33 cellular contexts compared by ENCODE assay signal in genomic region chr1:203302461-203302860, GRCh38. TPM values are rescaled to one million over a fixed set of nuclear protein-coding genes. Genes with fewer than 3 reads are reported as not detected.
DNase-seq lines count a peak whose midpoint lies in the region; ATAC-seq and TF ChIP-seq lines count a peak whose summit lies in the region.
"Had no signal": no experiment of that assay in that cellular context is flagged by ENCODE, and none has a peak within 500 bp of the region (broad histone marks: within the 10 kb centered on the region; RNA-seq: fewer than 3 reads in every experiment).

No MANE protein-coding gene starts in this region.

- peak overlapping the region; percentile 98 for H3K27ac Mint-ChIP-seq in CD4-positive, alpha-beta T cell
- peak overlapping the region; percentile 96 for H3K27ac Mint-ChIP-seq in dendritic cell treated with granulocyte-macrophage colony-stimulating factor and Interleukin-4, amounts not matched to agents 40 ng/mL and 50 ng/mL, for 4 days
- H3K27ac Mint-ChIP-seq in stimulated activated effector memory CD8-positive, alpha-beta T cell treated with anti-CD3 and anti-CD28 coated beads, Interleukin-12 subunit alpha, Interleukin-12 subunit beta, amount 100 ng/mL, for 72 hours, result no peak overlapping the region
- H3K27ac Mint-ChIP-seq: activated CD8-positive, alpha-beta T cell treated with anti-CD3 and anti-CD28 coated beads, Interleukin-2, amount 10 ng/mL, durations not matched to agents 7 days and 5 days had no signal

- H3K9me3 Mint-ChIP-seq in CD4-positive, alpha-beta T cell, result no peaks in the 10 kb centered on the region
- H3K9me3 Mint-ChIP-seq in dendritic cell treated with granulocyte-macrophage colony-stimulating factor and Interleukin-4, amounts not matched to agents 40 ng/mL and 50 ng/mL, for 4 days, result no peaks in the 10 kb centered on the region
- no peaks in the 10 kb centered on the region for H3K9me3 Mint-ChIP-seq in stimulated activated effector memory CD8-positive, alpha-beta T cell treated with anti-CD3 and anti-CD28 coated beads, Interleukin-12 subunit alpha, Interleukin-12 subunit beta, amount 100 ng/mL, for 72 hours

- H2AFZ ChIP-seq in MM.1S (ENCODE audit: low read length), result no peak overlapping the region

- CTCF ChIA-PET in CD4-positive, alpha-beta T cell (lab: Charles Lee), result interaction anchor here (0.7 to 1.3 kb wide), 2 partner anchors 37 to 303 kb away, joined by 3 read pairs; no protein-coding TSS in a partner anchor

- peaks cover 65% of the 10 kb centered on the region for H3K4me1 ChIP-seq in MM.1S (ENCODE audit: low read length)

- ATAC-seq in CD4-positive, alpha-beta T cell (ENCODE audit: poor library complexity), result no peak
- no peak for ATAC-seq in stimulated activated effector memory CD8-positive, alpha-beta T cell treated with anti-CD3 and anti-CD28 coated beads, Interleukin-12 subunit alpha, Interleukin-12 subunit beta, amount 100 ng/mL, for 72 hours
- ATAC-seq in HG03521 (IDR thresholded peaks at IDR 0.05; ENCODE audit: unreplicated experiment), result no peak
- ATAC-seq: activated CD8-positive, alpha-beta T cell treated with anti-CD3 and anti-CD28 coated beads, Interleukin-2, amount 10 ng/mL, durations not matched to agents 7 days and 5 days; heart right ventricle; naive thymus-derived CD8-positive, alpha-beta T cell; SK-N-SH treated with all-trans-retinoic acid at 6 μM for 48 hours; stimulated activated naive CD8-positive, alpha-beta T cell treated with anti-CD3 and anti-CD28 coated beads, Interleukin-15, Interleukin-2, amounts not matched to agents 100 U/mL and 50 U/mL, for 24 hours had no signal

- no peaks in the 10 kb centered on the region for H3K27me3 Mint-ChIP-seq in CD4-positive, alpha-beta T cell
- no peaks in the 10 kb centered on the region for H3K27me3 Mint-ChIP-seq in dendritic cell treated with granulocyte-macrophage colony-stimulating factor and Interleukin-4, amounts not matched to agents 40 ng/mL and 50 ng/mL, for 4 days
- H3K27me3 Mint-ChIP-seq: naive thymus-derived CD8-positive, alpha-beta T cell had no signal

- no peak overlapping the region for H3K4me3 Mint-ChIP-seq in CD4-positive, alpha-beta T cell
- H3K4me3 Mint-ChIP-seq in dendritic cell treated with granulocyte-macrophage colony-stimulating factor and Interleukin-4, amounts not matched to agents 40 ng/mL and 50 ng/mL, for 4 days, result no peak overlapping the region
- H3K4me3 Mint-ChIP-seq in stimulated activated effector memory CD8-positive, alpha-beta T cell treated with anti-CD3 and anti-CD28 coated beads, Interleukin-12 subunit alpha, Interleukin-12 subunit beta, amount 100 ng/mL, for 72 hours, result no peak overlapping the region
- H3K4me3 Mint-ChIP-seq: activated CD8-positive, alpha-beta T cell treated with anti-CD3 and anti-CD28 coated beads, Interleukin-2, amount 10 ng/mL, durations not matched to agents 7 days and 5 days had no signal

- peaks cover 19% of the 10 kb centered on the region for H4K20me1 ChIP-seq in MM.1S (ENCODE audit: insufficient read depth, low read length)

- peaks cover 24% of the 10 kb centered on the region for H3K36me3 Mint-ChIP-seq in CD4-positive, alpha-beta T cell (ENCODE audit: low read depth)
- peaks cover 23% of the 10 kb centered on the region for H3K36me3 Mint-ChIP-seq in dendritic cell treated with granulocyte-macrophage colony-stimulating factor and Interleukin-4, amounts not matched to agents 40 ng/mL and 50 ng/mL, for 4 days (ENCODE audit: low read depth)
- H3K36me3 Mint-ChIP-seq in stimulated activated effector memory CD8-positive, alpha-beta T cell treated with anti-CD3 and anti-CD28 coated beads, Interleukin-12 subunit alpha, Interleukin-12 subunit beta, amount 100 ng/mL, for 72 hours, result peaks cover 41% of the 10 kb centered on the region

- no peaks in the 10 kb centered on the region for H3K9me2 ChIP-seq in MM.1S (replicated peaks; ENCODE audit: insufficient read depth, low read length)

- H3K4me3 ChIP-seq in MM.1S (ENCODE audit: low read length), result no peak overlapping the region
- H3K4me3 ChIP-seq: dorsolateral prefrontal cortex, heart right ventricle, ovary, thoracic aorta had no signal

- H3K27ac ChIP-seq in CD4-positive, alpha-beta T cell (ENCODE audit: low read depth, low read length), result no peak overlapping the region
- peak overlapping the region; percentile 14; the same call in 1 of the 2 replicates for H3K27ac ChIP-seq in MM.1S (ENCODE audit: low read length)
- H3K27ac ChIP-seq: brain microvascular endothelial cell, heart right ventricle, ovary, thoracic aorta, VCaP had no signal

- H3F3A ChIP-seq in MM.1S (ENCODE audit: insufficient read depth, low read length), result peaks cover 74% of the 10 kb centered on the region

- H3K4me1 Mint-ChIP-seq in CD4-positive, alpha-beta T cell (ENCODE audit: low read depth), result peaks cover 65% of the 10 kb centered on the region
- peaks cover 42% of the 10 kb centered on the region for H3K4me1 Mint-ChIP-seq in dendritic cell treated with granulocyte-macrophage colony-stimulating factor and Interleukin-4, amounts not matched to agents 40 ng/mL and 50 ng/mL, for 4 days (ENCODE audit: low read depth)
- H3K4me1 Mint-ChIP-seq in stimulated activated effector memory CD8-positive, alpha-beta T cell treated with anti-CD3 and anti-CD28 coated beads, Interleukin-12 subunit alpha, Interleukin-12 subunit beta, amount 100 ng/mL, for 72 hours, result peaks cover 58% of the 10 kb centered on the region

- H3K27me3 ChIP-seq in CD4-positive, alpha-beta T cell (ENCODE audit: control insufficient read depth, insufficient read depth, low read length), result no peaks in the 10 kb centered on the region
- no peaks in the 10 kb centered on the region for H3K27me3 ChIP-seq in MM.1S (replicated peaks; ENCODE audit: insufficient read depth, low read length)
- H3K27me3 ChIP-seq: dorsolateral prefrontal cortex, heart right ventricle, ovary had no signal

- no peak overlapping the region for H3K9ac ChIP-seq in MM.1S (ENCODE audit: low read length)

- DNase-seq in CD4-positive, alpha-beta T cell, result no peak
- DNase-seq in MM.1S, result no peak
- DNase-seq in posterior vena cava (ENCODE audit: low spot score), result peak; percentile 68
- no peak for DNase-seq in CD1c-positive myeloid dendritic cell (ENCODE audit: extremely low spot score)
- DNase-seq in pons (ENCODE audit: low spot score), result no peak
- no peak for DNase-seq in stimulated activated effector memory CD8-positive, alpha-beta T cell treated with anti-CD3 and anti-CD28 coated beads, Interleukin-12 subunit alpha, Interleukin-12 subunit beta, amount 100 ng/mL, for 72 hours (ENCODE audit: low spot score in 2 of 2)
- DNase-seq: activated CD4-positive, alpha-beta T cell treated with anti-CD3 and anti-CD28 coated beads for 4 hours; activated CD8-positive, alpha-beta T cell treated with anti-CD3 and anti-CD28 coated beads, Interleukin-2, amount 10 ng/mL, durations not matched to agents 7 days and 5 days; activated naive CD4-positive, alpha-beta T cell treated with anti-CD3 and anti-CD28 coated beads, Interleukin-2, amount 50 U/mL, for 16 hours; AML-193; amygdala; brain microvascular endothelial cell; COR-L47; foreskin melanocyte; GF-D8; heart right ventricle; midbrain; NCI-H1092; NCI-H187; NCI-H2171; NCI-H510A; OCI-M1; retina; Right ventricle myocardium superior; stimulated activated naive CD8-positive, alpha-beta T cell treated with anti-CD3 and anti-CD28 coated beads, Interleukin-15, Interleukin-2, amounts not matched to agents 100 U/mL and 50 U/mL, for 24 hours had no signal

- H3K79me2 ChIP-seq in MM.1S (ENCODE audit: low read length), result peaks cover 49% of the 10 kb centered on the region

- H3K9me3 ChIP-seq in CD4-positive, alpha-beta T cell (ENCODE audit: control insufficient read depth, low read length), result no peaks in the 10 kb centered on the region
- no peaks in the 10 kb centered on the region for H3K9me3 ChIP-seq in MM.1S (replicated peaks; ENCODE audit: insufficient read depth, low read length)
- H3K9me3 ChIP-seq: heart right ventricle, ovary, thoracic aorta had no signal

- H3K4me2 ChIP-seq in MM.1S (ENCODE audit: low read depth, low read length), result no peak overlapping the region

- TF ChIP-seq CTCF in CD4-positive, alpha-beta T cell (IDR thresholded peaks at IDR 0.05), result no peak
- TF ChIP-seq CTCF in MM.1S (IDR thresholded peaks at IDR 0.05; ENCODE audit: low read length), result no peak

- intact Hi-C loops in CD4-positive, alpha-beta T cell (cut with DNase I, micrococcal nuclease), result no loop called here
- intact Hi-C loops in dendritic cell treated with granulocyte-macrophage colony-stimulating factor and Interleukin-4, amounts not matched to agents 40 ng/mL and 50 ng/mL, for 4 days (cut with micrococcal nuclease), result no loop called here
- intact Hi-C loops in posterior vena cava (cut with DNase I), result no loop called here

- peaks cover 16% of the 10 kb centered on the region for H3K36me3 ChIP-seq in MM.1S (replicated peaks; ENCODE audit: insufficient read depth, low read length)
- H3K36me3 ChIP-seq: brain microvascular endothelial cell, ovary had no signal

- POLR2A ChIA-PET in CD4-positive, alpha-beta T cell (lab: Charles Lee), result no interaction called here

RNA-seq across cellular contexts. Expression of gene BTG2, which starts 2.9 kb away (rescaled TPM):
- 100 to 1,000 TPM; 802 to 849 TPM for total RNA-seq in CD4-positive, alpha-beta T cell
- total RNA-seq in posterior vena cava, result 100 to 1,000 TPM in 1 of 2 donors, 10 to 100 TPM in 1; 64.7 to 153 TPM

RNA-seq across cellular contexts. Expression of gene FMOD, which starts 48.5 kb away (rescaled TPM):
- total RNA-seq in CD4-positive, alpha-beta T cell, result not detected
- total RNA-seq in posterior vena cava, result 100 to 1,000 TPM; 102 to 216 TPM
- total RNA-seq: activated CD8-positive, alpha-beta T cell treated with anti-CD3 and anti-CD28 coated beads, Interleukin-2, amount 10 ng/mL, durations not matched to agents 7 days and 5 days; naive thymus-derived CD8-positive, alpha-beta T cell had no signal

Comparison
In these comparisons a context has a peak if more than half of its experiments do, and no peak if none do; other contexts are left out.
1. RNA of gene BTG2, which starts 2.9 kb away (total RNA-seq): 802 to 849 TPM in CD4-positive, alpha-beta T cell; 64.7 to 153 TPM in posterior vena cava; every median in the first group is over 4 times any median in the second.
2. RNA of gene FMOD, which starts 48.5 kb away (total RNA-seq): 102 to 216 TPM in posterior vena cava; not detected in CD4-positive, alpha-beta T cell; every median in the first group is over 100 times any median in the second.